15 cellular contexts compared by ENCODE assay signal in the genomic region with DNA sequence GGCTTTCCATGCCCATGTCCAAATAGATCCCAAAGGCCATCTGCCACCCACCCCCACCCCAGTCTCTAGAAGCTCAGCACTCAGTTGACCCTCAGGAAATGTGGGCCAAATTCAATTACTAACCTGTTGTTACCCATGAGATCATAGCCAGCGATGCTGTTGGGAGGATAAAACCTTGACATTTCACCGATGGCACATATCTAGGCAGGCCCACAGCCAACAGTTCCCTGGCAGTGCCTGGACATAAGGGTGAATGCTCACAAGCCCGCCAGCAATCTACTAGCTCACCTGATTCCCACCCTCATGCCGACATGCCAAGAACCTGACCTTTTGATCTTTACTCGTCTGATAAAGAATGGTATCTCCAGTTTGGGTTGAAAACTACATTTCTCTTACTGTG. TPM values are rescaled to one million over a fixed set of nuclear protein-coding genes. Genes with fewer than 3 reads are reported as not detected.
DNase-seq lines count a peak whose midpoint lies in the region; ATAC-seq and TF ChIP-seq lines count a peak whose summit lies in the region.
"Had no signal": no experiment of that assay in that cellular context is flagged by ENCODE, and none has a peak within 500 bp of the region (broad histone marks: within the 10 kb centered on the region; RNA-seq: fewer than 3 reads in every experiment).

No MANE protein-coding gene starts in this region.

- no peaks in the 10 kb centered on the region for H4K20me1 ChIP-seq in GM23248 (ENCODE audit: insufficient read depth)
- H4K20me1 ChIP-seq: BLaER1 treated with 17β-estradiol and CSF1 and Interleukin-3, amounts not matched to agents 10 nM and 100 nM had no signal

- H3F3A ChIP-seq in GM23248 (ENCODE audit: insufficient read depth) = no peaks in the 10 kb centered on the region; the same call in 1 of the 2 replicates

- no peak overlapping the region for H2BK5ac ChIP-seq in trophoblast cell (ENCODE audit: low read depth, low read length, poor library complexity)

- H4K12ac ChIP-seq in trophoblast cell (ENCODE audit: low read depth, low read length) = no peak overlapping the region

- H2AFZ ChIP-seq in trophoblast cell (ENCODE audit: insufficient read depth, low read length, poor library complexity) = no peak overlapping the region
- no peak overlapping the region for H2AFZ ChIP-seq in GM23248

- H3K18ac ChIP-seq in trophoblast cell (ENCODE audit: low read length) = no peak overlapping the region

- H3K79me2 ChIP-seq in trophoblast cell (ENCODE audit: control insufficient read depth, insufficient read depth, low read length, poor library complexity) = no peaks in the 10 kb centered on the region
- H3K79me2 ChIP-seq in GM23248 (ENCODE audit: insufficient read depth) = no peaks in the 10 kb centered on the region

- H3K27me3 ChIP-seq in heart left ventricle (no peaks in the 10 kb centered on the region), left ventricle myocardium inferior (ENCODE audit: low read depth) (no peaks in the 10 kb centered on the region), trophoblast cell (ENCODE audit: insufficient read depth, low read length) (no peaks in the 10 kb centered on the region), GM23248 (replicated peaks; ENCODE audit: insufficient read depth) (peaks cover 58% of the 10 kb centered on the region)
- H3K27me3 ChIP-seq: BLaER1 treated with 17β-estradiol and CSF1 and Interleukin-3, amounts not matched to agents 10 nM and 100 nM had no signal

- H2BK12ac ChIP-seq in trophoblast cell (ENCODE audit: low read length) = no peak overlapping the region

- H3K36me3 ChIP-seq in heart left ventricle (no peaks in the 10 kb centered on the region), left ventricle myocardium inferior (no peaks in the 10 kb centered on the region), trophoblast cell (ENCODE audit: control insufficient read depth in 1 of 2, insufficient read depth in 2 of 2, low read length in 2 of 2) (no peaks in the 10 kb centered on the region), GM23248 (ENCODE audit: low read depth) (no peaks in the 10 kb centered on the region)
- H3K36me3 ChIP-seq: BLaER1 treated with 17β-estradiol and CSF1 and Interleukin-3, amounts not matched to agents 10 nM and 100 nM; HAP-1 had no signal

- H3K4me2 ChIP-seq in trophoblast cell (ENCODE audit: low read length) (no peak overlapping the region), GM23248 (ENCODE audit: unreplicated experiment) (no peak overlapping the region)
- H3K4me2 ChIP-seq: BLaER1 treated with 17β-estradiol and CSF1 and Interleukin-3, amounts not matched to agents 10 nM and 100 nM had no signal

- H4K91ac ChIP-seq in trophoblast cell (ENCODE audit: low read depth, low read length) = no peak overlapping the region

- no peak overlapping the region for H2AK5ac ChIP-seq in trophoblast cell (ENCODE audit: low read length)

- H3K4me3 ChIP-seq in heart left ventricle (no peak overlapping the region), left ventricle myocardium inferior (no peak overlapping the region), trophoblast cell (ENCODE audit: low read depth, low read length) (no peak overlapping the region), GM23248 (no peak overlapping the region)
- H3K4me3 ChIP-seq: BLaER1 treated with 17β-estradiol and CSF1 and Interleukin-3, amounts not matched to agents 10 nM and 100 nM; HAP-1 had no signal

- TF ChIP-seq POLR2A in heart left ventricle (IDR thresholded peaks at IDR 0.05) = no peak

- H3K4ac ChIP-seq in trophoblast cell (ENCODE audit: low read depth, low read length) = no peak overlapping the region

- H3K27ac ChIP-seq in heart left ventricle = no peak overlapping the region
- no peak overlapping the region for H3K27ac ChIP-seq in left ventricle myocardium inferior (replicated peaks)
- H3K27ac ChIP-seq in trophoblast cell (ENCODE audit: low read depth, low read length) = no peak overlapping the region
- no peak overlapping the region for H3K27ac ChIP-seq in GM23248
- H3K27ac ChIP-seq: BLaER1 treated with 17β-estradiol and CSF1 and Interleukin-3, amounts not matched to agents 10 nM and 100 nM had no signal

- H3K79me1 ChIP-seq in trophoblast cell (ENCODE audit: low read length) = no peaks in the 10 kb centered on the region

- no peak overlapping the region for H4K8ac ChIP-seq in trophoblast cell (ENCODE audit: low read depth, low read length)

- ATAC-seq in heart left ventricle (peak in 3 of 4 donors; percentile 55 to 75 (median 62)), GM18870 (IDR thresholded peaks at IDR 0.05; ENCODE audit: unreplicated experiment) (no peak)

- H3K9ac ChIP-seq in trophoblast cell (ENCODE audit: low read length) (no peak overlapping the region), GM23248 (no peak overlapping the region)
- H3K9ac ChIP-seq: BLaER1 treated with 17β-estradiol and CSF1 and Interleukin-3, amounts not matched to agents 10 nM and 100 nM had no signal

- WGBS in heart left ventricle, 4 donors = 51 to 62% (median 55%) methylated on average over 5 of the region's 5 CpGs
- WGBS in trophoblast cell (ENCODE audit: extremely low coverage, insufficient coverage, insufficient read length) = no CpG with 5 or more reads among the region's 5 CpGs
- 73 to 75% methylated on average over 5 of the region's 5 CpGs for WGBS in GM23248 (ENCODE audit: low coverage in 1 of 2, low lambda C conversion rate in 2 of 2, missing lambda C conversion rate in 2 of 2), 2 experiments

- in situ Hi-C loops in GM23248 (cut with MboI) = no loop called here

- peak in 2 of 5 donors; percentile 33 to 35 for DNase-seq in heart left ventricle
- DNase-seq in cardiac septum (ENCODE audit: low spot score) = no peak
- DNase-seq in NCI-H226 = peak; percentile 26
- peak; percentile 34 for DNase-seq in left ventricle myocardium inferior
- peak; percentile 69 to 87 for DNase-seq in trophoblast cell
- no peak for DNase-seq in stimulated activated CD4-positive, alpha-beta T cell treated with anti-CD3 and anti-CD28 coated beads, Interleukin-4, amount 100 ng/mL, for 24 hours
- DNase-seq in GM23248 = no peak
- DNase-seq: ACHN; CD4-positive, CD25-positive, alpha-beta regulatory T cell; DMS53; IMR-90 had no signal

- intact Hi-C loops in heart left ventricle (cut with DNase I) (no loop called here), cardiac septum (cut with DNase I) (no loop called here), left ventricle myocardium inferior (cut with micrococcal nuclease) (no loop called here)

- no peaks in the 10 kb centered on the region for H3K9me3 ChIP-seq in heart left ventricle
- no peaks in the 10 kb centered on the region for H3K9me3 ChIP-seq in left ventricle myocardium inferior (replicated peaks)
- peaks cover 3% of the 10 kb centered on the region for H3K9me3 ChIP-seq in trophoblast cell (ENCODE audit: insufficient read depth, low read depth, low read length)
- no peaks in the 10 kb centered on the region for H3K9me3 ChIP-seq in GM23248 (ENCODE audit: low read depth)
- H3K9me3 ChIP-seq: BLaER1 treated with 17β-estradiol and CSF1 and Interleukin-3, amounts not matched to agents 10 nM and 100 nM; HAP-1 had no signal

- H3K23ac ChIP-seq in trophoblast cell (ENCODE audit: low read length) = no peak overlapping the region

- H3K14ac ChIP-seq in trophoblast cell (ENCODE audit: low read length) = no peak overlapping the region

- no peaks in the 10 kb centered on the region for H3K9me2 ChIP-seq in GM23248 (ENCODE audit: insufficient read depth)

- TF ChIP-seq CTCF in heart left ventricle (IDR thresholded peaks at IDR 0.05) (no peak), left ventricle myocardium inferior (IDR thresholded peaks at IDR 0.05; ENCODE audit: borderline replicate concordance) (no peak)

- H3K4me1 ChIP-seq in heart left ventricle (peaks cover 0 to 15% (median 6%) of the 10 kb centered on the region in 12 donors), left ventricle myocardium inferior (peaks cover 28% of the 10 kb centered on the region), trophoblast cell (ENCODE audit: control insufficient read depth in 1 of 2, insufficient read depth in 2 of 2, low read length in 2 of 2) (peaks cover 0 to 3% of the 10 kb centered on the region in 2 experiments), GM23248 (ENCODE audit: insufficient read depth) (peaks cover 15% of the 10 kb centered on the region)
- H3K4me1 ChIP-seq: HAP-1 had no signal

- H2BK120ac ChIP-seq in trophoblast cell (ENCODE audit: insufficient read depth, low read length, poor library complexity) = no peak overlapping the region

RNA-seq across cellular contexts. Expression of a gene that starts 11.8 kb away (rescaled TPM):
- total RNA-seq in heart left ventricle (under 1 TPM in 1 of 9 donors, not detected in 8; 0.25 TPM), cardiac septum (not detected), left ventricle myocardium inferior (not detected)
- polyA plus RNA-seq in heart left ventricle (not detected), GM23248 (2016; fragmentation: Nextera tagmentation; extraction: Ambion mirVana) (not detected in 2 replicates)
- 0.08 and 0.14 TPM in 2 replicates for polyA plus RNA-seq in trophoblast cell (2013)
- total RNA-seq in GM23248 (2014; rRNA removed; shearing (Covaris generic)) = not detected in 2 replicates
- total RNA-seq: A172; CD4-positive, CD25-positive, alpha-beta regulatory T cell; IMR-90 had no signal
- polyA plus RNA-seq: IMR-90 had no signal

RNA-seq across cellular contexts. Expression of a gene that starts 42.7 kb away (rescaled TPM):
- total RNA-seq in heart left ventricle = 1 to 10 TPM in 5 of 9 donors, under 1 TPM in 3, not detected in 1; 0.30 to 8.3 (median 1.1) TPM
- polyA plus RNA-seq in heart left ventricle = under 1 TPM; 0.11 to 0.49 TPM
- total RNA-seq in cardiac septum = 0.83 TPM
- 0.66 TPM for total RNA-seq in left ventricle myocardium inferior
- 33.7 and 37.0 TPM in 2 replicates for polyA plus RNA-seq in trophoblast cell (2013)
- 16.3 and 21.3 TPM in 2 replicates for total RNA-seq in GM23248 (2014; rRNA removed; shearing (Covaris generic))
- 13.0 and 14.0 TPM in 2 replicates for polyA plus RNA-seq in GM23248 (2016; fragmentation: Nextera tagmentation; extraction: Ambion mirVana)

Comparison
In these comparisons a context has a peak if more than half of its experiments do, and no peak if none do; other contexts are left out.
1. DNase-seq: peak in NCI-H226 (single experiment), left ventricle myocardium inferior (single experiment) and trophoblast cell (2 of 2); none in cardiac septum (single experiment), stimulated activated CD4-positive, alpha-beta T cell treated with anti-CD3 and anti-CD28 coated beads, Interleukin-4, amount 100 ng/mL, for 24 hours (single experiment) and GM23248 (single experiment).